Comparison of ENCODE assay signal across 27 cellular contexts in genomic region chr1:4728319-4729107, GRCh38.
"Had no signal": no experiment of that assay in that cellular context is flagged by ENCODE, and none has a peak within 500 bp of the region (broad histone marks: within the 10 kb centered on the region; RNA-seq: fewer than 3 reads in every experiment).

No MANE protein-coding gene starts in this region.

- FAIRE-seq: keratinocyte had no signal

- H3K4me1 ChIP-seq: left lung, parathyroid adenoma, right atrium auricular region, right lobe of liver, tibial nerve, uterus had no signal

- H3K27ac ChIP-seq: left lung, neutrophil, parathyroid adenoma, right atrium auricular region, right lobe of liver, tibial nerve, uterus had no signal

- H3K4me3 Mint-ChIP-seq: mesothelial cell of epicardium; naive B cell; natural killer cell; neural crest cell; stimulated activated memory B cell treated with anti-CD40 and anti-IgM and Interleukin-4, amounts not matched to agents 10 μg/mL and 1 μg/mL and 100 μg/mL, for 72 hours; stimulated activated naive CD8-positive, alpha-beta T cell treated with anti-CD3 and anti-CD28 coated beads, Interleukin-15, amount 100 ng/mL, for 72 hours; type B pancreatic cell had no signal

- ATAC-seq: left colon; left lung; natural killer cell; right lobe of liver; stimulated activated memory B cell treated with anti-CD40 and anti-IgM and Interleukin-4, amounts not matched to agents 10 μg/mL and 1 μg/mL and 100 μg/mL, for 72 hours; stimulated activated naive CD8-positive, alpha-beta T cell treated with anti-CD3 and anti-CD28 coated beads, Interleukin-15, amount 100 ng/mL, for 72 hours had no signal

- H3K36me3 Mint-ChIP-seq: mesothelial cell of epicardium; naive B cell; natural killer cell; stimulated activated memory B cell treated with anti-CD40 and anti-IgM and Interleukin-4, amounts not matched to agents 10 μg/mL and 1 μg/mL and 100 μg/mL, for 72 hours; type B pancreatic cell had no signal

- H3K4me1 Mint-ChIP-seq: mesothelial cell of epicardium; natural killer cell; stimulated activated memory B cell treated with anti-CD40 and anti-IgM and Interleukin-4, amounts not matched to agents 10 μg/mL and 1 μg/mL and 100 μg/mL, for 72 hours; stimulated activated naive CD8-positive, alpha-beta T cell treated with anti-CD3 and anti-CD28 coated beads, Interleukin-15, amount 100 ng/mL, for 72 hours had no signal

- H3K9me3 ChIP-seq: left lung, neutrophil, right atrium auricular region, right lobe of liver, tibial nerve, uterus had no signal

- H3K4me3 ChIP-seq: left lung, lung, right atrium auricular region, right lobe of liver, smooth muscle cell, tibial nerve, uterus had no signal

- H3K27me3 ChIP-seq: right atrium auricular region, right lobe of liver, tibial nerve, uterus had no signal

- H3K27ac Mint-ChIP-seq: mesothelial cell of epicardium; natural killer cell; stimulated activated memory B cell treated with anti-CD40 and anti-IgM and Interleukin-4, amounts not matched to agents 10 μg/mL and 1 μg/mL and 100 μg/mL, for 72 hours; type B pancreatic cell had no signal

- H3K27me3 Mint-ChIP-seq: naive B cell; stimulated activated naive CD8-positive, alpha-beta T cell treated with anti-CD3 and anti-CD28 coated beads, Interleukin-15, amount 100 ng/mL, for 72 hours had no signal

- H3K9me3 Mint-ChIP-seq: mesothelial cell of epicardium; naive B cell; natural killer cell; neural crest cell; stimulated activated memory B cell treated with anti-CD40 and anti-IgM and Interleukin-4, amounts not matched to agents 10 μg/mL and 1 μg/mL and 100 μg/mL, for 72 hours; stimulated activated naive CD8-positive, alpha-beta T cell treated with anti-CD3 and anti-CD28 coated beads, Interleukin-15, amount 100 ng/mL, for 72 hours; type B pancreatic cell had no signal

- H3K9ac ChIP-seq: parathyroid adenoma had no signal

- DNase-seq: hippocampal formation; left colon; mesendoderm; naive B cell; natural killer cell; occipital lobe; right lobe of liver; stimulated activated CD4-positive, alpha-beta T cell treated with anti-CD3 and anti-CD28 coated beads, Interleukin-1b, Interleukin-23, amount 100 ng/mL, for 48 hours; stimulated activated CD4-positive, alpha-beta T cell treated with anti-CD3 and anti-CD28 coated beads, Interleukin-2, amount 100 ng/mL, for 48 hours; stimulated activated CD4-positive, alpha-beta T cell treated with anti-CD3 and anti-CD28 coated beads, Interleukin-4, amount 100 ng/mL, for 4 hours; stimulated activated CD8-positive, alpha-beta memory T cell treated with anti-CD3 and anti-CD28 coated beads, Interleukin-4, amount 100 ng/mL, for 48 hours; stimulated activated naive CD4-positive, alpha-beta T cell treated with Interleukin-2 at 50 U/mL for 16 hours; stimulated activated naive CD8-positive, alpha-beta T cell treated with anti-CD3 and anti-CD28 coated beads, Interleukin-15, amount 100 ng/mL, for 72 hours; substantia nigra; uterus had no signal

- H3K36me3 ChIP-seq: left lung, right atrium auricular region, right lobe of liver, tibial nerve, uterus had no signal
